Comparison of ENCODE assay signal across 10 cellular contexts in the genomic region with DNA sequence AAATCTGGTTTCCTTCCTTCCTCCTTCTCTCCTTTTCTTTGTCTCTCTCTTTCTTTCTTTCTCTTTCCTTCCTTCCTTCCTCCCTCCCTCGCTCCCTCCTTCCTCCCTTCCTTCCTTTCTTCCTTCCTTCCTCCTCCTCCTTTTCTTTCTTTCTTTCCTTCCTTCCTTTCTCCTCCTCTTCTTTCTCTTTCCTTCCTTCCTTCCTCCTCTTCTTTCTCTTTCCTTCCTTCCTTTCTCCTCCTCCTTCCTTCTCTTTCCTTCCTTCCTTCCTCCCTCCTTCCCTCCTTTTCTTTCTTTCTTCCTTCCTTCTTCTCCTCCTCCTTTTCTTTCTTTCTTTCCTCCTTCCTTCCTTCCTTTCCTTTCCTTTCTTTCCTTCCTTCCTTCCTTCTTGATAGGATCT.
"Had no signal": no experiment of that assay in that cellular context is flagged by ENCODE, and none has a peak within 500 bp of the region (broad histone marks: within the 10 kb centered on the region; RNA-seq: fewer than 3 reads in every experiment).

No MANE protein-coding gene starts in this region.

- H3K4me3 ChIP-seq: GM23338 had no signal

- H3K4me2 ChIP-seq: GM23338, KMS-11 had no signal

- H3K27ac ChIP-seq: HL-60, KMS-11 had no signal

- ATAC-seq: GM23338 had no signal

- H2AFZ ChIP-seq: GM23338 had no signal

- DNase-seq: H9, HCEC 1CT, HFFc6, IMR-90, KBM-7 had no signal

- FAIRE-seq: H1, H54 had no signal

- H3K9ac ChIP-seq: KMS-11 had no signal
